22 cellular contexts compared by ENCODE assay signal in genomic region chr1:219161371-219161975, GRCh38.
"Had no signal": no experiment of that assay in that cellular context is flagged by ENCODE, and none has a peak within 500 bp of the region (broad histone marks: within the 10 kb centered on the region; RNA-seq: fewer than 3 reads in every experiment).

No MANE protein-coding gene starts in this region.

- H3K4me3 ChIP-seq: adrenal gland, ascending aorta, heart right ventricle, lower lobe of right lung, thyroid gland had no signal

- H3K36me3 ChIP-seq: adrenal gland, ascending aorta, brain microvascular endothelial cell, heart right ventricle, lower lobe of right lung, thyroid gland had no signal

- DNase-seq: activated naive CD4-positive, alpha-beta T cell; activated T-cell treated with anti-CD3 and anti-CD28 coated beads, Interleukin-2, amount 50 U/mL, for 4 hours; adrenal gland; brain microvascular endothelial cell; central memory CD4-positive, alpha-beta T cell; dermis blood vessel endothelial cell; effector CD8-positive, alpha-beta T cell; heart right ventricle; left colon; lower lobe of right lung; mesendoderm; naive thymus-derived CD4-positive, alpha-beta T cell; occipital lobe; retina; stimulated activated CD4-positive, alpha-beta T cell treated with anti-CD3 and anti-CD28 coated beads, Interleukin-12 subunit alpha, Interleukin-12 subunit beta, amount 100 ng/mL, for 4 hours; stimulated activated CD4-positive, alpha-beta T cell treated with anti-CD3 and anti-CD28 coated beads, Interleukin-4, amount 100 ng/mL, for 4 hours; substantia nigra; T-helper 9 cell; thyroid gland had no signal

- H3K4me1 ChIP-seq: adrenal gland, ascending aorta, lower lobe of right lung, thyroid gland had no signal

- ATAC-seq: activated T-cell treated with anti-CD3 and anti-CD28 coated beads, Interleukin-2, amount 50 U/mL, for 4 hours; esophagus mucosa; left colon; naive thymus-derived CD4-positive, alpha-beta T cell; WTC11 had no signal

- H3K27ac ChIP-seq: adrenal gland, ascending aorta, brain microvascular endothelial cell, heart right ventricle, lower lobe of right lung, thyroid gland had no signal

- H3K9me3 ChIP-seq: ascending aorta, heart right ventricle, lower lobe of right lung, thyroid gland had no signal

- H3K27me3 ChIP-seq: adrenal gland, ascending aorta, brain microvascular endothelial cell, heart right ventricle, thyroid gland had no signal
